1 cellular context compared by ENCODE assay signal in genomic region chr17:74873036-74873873, GRCh38.
A peak's percentile ranks its signal among the peaks of the same experiment; 100 is the strongest.
TF ChIP-seq lines count a peak whose summit lies in the region.

No MANE protein-coding gene starts in this region.

TF ChIP-seq in GM12878, 131 proteins besides CTCF, POLR2A, EP300 and RAD21 (continued from another document):
- TF ChIP-seq ZBTB40 (IDR thresholded peaks at IDR 0.05; ENCODE audit: borderline replicate concordance): peak; percentile 66; the same call in 1 of the 2 replicates
- TF ChIP-seq ZSCAN29 (IDR thresholded peaks at IDR 0.05): no peak
- peak; percentile 90 for TF ChIP-seq POLR2AphosphoS2 (IDR thresholded peaks at IDR 0.05; ENCODE audit: low read depth, low read length)
- no peak for TF ChIP-seq SMC3 (IDR thresholded peaks at IDR 0.05; ENCODE audit: borderline replicate concordance, low read length)
- TF ChIP-seq WRNIP1 (IDR thresholded peaks at IDR 0.05; ENCODE audit: borderline replicate concordance, low read depth, low read length): 0 out of 2 replicates have a peak, but pooled peaks have one; percentile 69
- TF ChIP-seq MYB (IDR thresholded peaks at IDR 0.05; ENCODE audit: borderline replicate concordance, low read depth, low read length): no peak; the same call in 1 of the 2 replicates
- peak; percentile 91 for TF ChIP-seq RELB (IDR thresholded peaks at IDR 0.05; ENCODE audit: low read depth)
- no peak for TF ChIP-seq NR2C2 (IDR thresholded peaks at IDR 0.05; ENCODE audit: borderline replicate concordance, control insufficient read depth, insufficient read length, low read depth)
- TF ChIP-seq DPF2 (IDR thresholded peaks at IDR 0.05): no peak; the same call in 1 of the 2 replicates
